In genomic region chr19:34480971-34481821, GRCh38 we compare ENCODE assay signal across 9 cellular contexts. TPM values are rescaled to one million over a fixed set of nuclear protein-coding genes. Genes with fewer than 3 reads are reported as not detected.
DNase-seq lines count a peak whose midpoint lies in the region; ATAC-seq lines count a peak whose summit lies in the region.
"Had no signal": no experiment of that assay in that cellular context is flagged by ENCODE, and none has a peak within 500 bp of the region (broad histone marks: within the 10 kb centered on the region; RNA-seq: fewer than 3 reads in every experiment).

WTIP (plus strand) TSS chr19:34481758; CDS start chr19:34481975, 217 bp downstream.

- intact Hi-C loops in left ventricle myocardium superior (cut with micrococcal nuclease), result no loop called here

- no peak within 1 kb of the TSS for H3K27ac Mint-ChIP-seq in stimulated activated memory B cell treated with anti-CD40 and anti-IgM and Interleukin-4, amounts not matched to agents 10 μg/mL and 1 μg/mL and 100 μg/mL, for 72 hours

- H3K4me1 Mint-ChIP-seq in stimulated activated memory B cell treated with anti-CD40 and anti-IgM and Interleukin-4, amounts not matched to agents 10 μg/mL and 1 μg/mL and 100 μg/mL, for 72 hours, result peaks cover 8% of the 10 kb centered on the region

- peaks cover 46% of the 10 kb centered on the region for H3K27me3 Mint-ChIP-seq in stimulated activated memory B cell treated with anti-CD40 and anti-IgM and Interleukin-4, amounts not matched to agents 10 μg/mL and 1 μg/mL and 100 μg/mL, for 72 hours

- H3K9me3 Mint-ChIP-seq in stimulated activated memory B cell treated with anti-CD40 and anti-IgM and Interleukin-4, amounts not matched to agents 10 μg/mL and 1 μg/mL and 100 μg/mL, for 72 hours, result no peaks in the 10 kb centered on the region

- peak; percentile 81 for ATAC-seq in left ventricle myocardium superior
- no peak for ATAC-seq in HG02852 (IDR thresholded peaks at IDR 0.05; ENCODE audit: unreplicated experiment)
- ATAC-seq in stimulated activated memory B cell treated with anti-CD40 and anti-IgM and Interleukin-4, amounts not matched to agents 10 μg/mL and 1 μg/mL and 100 μg/mL, for 72 hours, result no peak

- DNase-seq in DMS 273 (lab: John Stamatoyannopoulos, UW; ENCODE audit: unreplicated experiment) (peak; percentile 80), DMS 273 treated with DMSO at 0.1 percent for 48 hours (lab: John Stamatoyannopoulos, UW) (no peak), left ventricle myocardium superior (peak; percentile 89), retina (peak; percentile 86), NCI-H510A treated with DMSO at 0.1 percent for 48 hours (lab: John Stamatoyannopoulos, UW) (no peak)

- H3K4me3 Mint-ChIP-seq in stimulated activated memory B cell treated with anti-CD40 and anti-IgM and Interleukin-4, amounts not matched to agents 10 μg/mL and 1 μg/mL and 100 μg/mL, for 72 hours, result no peak within 1 kb of the TSS

- H3K36me3 Mint-ChIP-seq in stimulated activated memory B cell treated with anti-CD40 and anti-IgM and Interleukin-4, amounts not matched to agents 10 μg/mL and 1 μg/mL and 100 μg/mL, for 72 hours, result no peaks in the 10 kb centered on the region

- peak within 1 kb of the TSS; percentile 35 for H3K27ac ChIP-seq in angular gyrus (ENCODE audit: low read depth, low read length)
- H3K27ac ChIP-seq: 22Rv1 had no signal

RNA-seq across cellular contexts. Expression of gene WTIP, which starts in this region (rescaled TPM):
- 26.2 TPM for total RNA-seq in left ventricle myocardium superior

Comparison
In these comparisons a context has a peak if more than half of its experiments do, and no peak if none do; other contexts are left out.
1. DNase-seq: peak in DMS 273 (single experiment), left ventricle myocardium superior (single experiment) and retina (single experiment); none in DMS 273 treated with DMSO at 0.1 percent for 48 hours (single experiment) and NCI-H510A treated with DMSO at 0.1 percent for 48 hours (single experiment).